Comparison of ENCODE assay signal across 8 cellular contexts in genomic region chr10:128035557-128035973, GRCh38.
DNase-seq lines count a peak whose midpoint lies in the region; ATAC-seq and TF ChIP-seq lines count a peak whose summit lies in the region.

No MANE protein-coding gene starts in this region.

- BruUV-seq in PC-3 (replicated peaks; lab: Mats Ljungman, UMichigan) = no TSS peak

- H3K36me3 ChIP-seq in H7 (replicated peaks; ENCODE audit: control insufficient read depth, insufficient read depth, low read length) (no peaks in the 10 kb centered on the region), PC-3 (ENCODE audit: low read depth, low read length) (no peaks in the 10 kb centered on the region; the same call in 1 of the 2 replicates), heart right ventricle (no peaks in the 10 kb centered on the region)

- no peaks in the 10 kb centered on the region for H3K79me2 ChIP-seq in PC-3 (ENCODE audit: low read length)

- no peaks in the 10 kb centered on the region for H4K20me1 ChIP-seq in PC-3 (ENCODE audit: low read length)

- POLR2A ChIA-PET in PC-3 (lab: Charles Lee; ENCODE audit: unreplicated experiment) = no interaction called here

- H2AFZ ChIP-seq in PC-3 (ENCODE audit: low read length) = no peak overlapping the region

- H3K4me1 ChIP-seq in PC-3 (ENCODE audit: insufficient read depth, low read length) (peaks cover 3% of the 10 kb centered on the region; the same call in 1 of the 2 replicates), heart right ventricle (peaks cover 0 to 26% (median 8%) of the 10 kb centered on the region in 9 donors)

- TF ChIP-seq CTCF in PC-3 (conservative IDR thresholded peaks at IDR 0.05; ENCODE audit: low read depth, low read length) (peak; percentile 74), heart right ventricle (IDR thresholded peaks at IDR 0.05) (peak; percentile 42 to 88 (median 76))

- peak; percentile 60 for ATAC-seq in PC-3
- peak in 6 of 8 donors; percentile 44 to 80 (median 62) for ATAC-seq in heart right ventricle

- CTCF ChIA-PET in PC-3 (lab: Charles Lee) = interaction anchor here (0.6 to 1.1 kb wide), 3 partner anchors 12 to 129 kb away, joined by 3 to 15 read pairs (median 4); partner anchors contain the start of gene PTPRE

- no peaks in the 10 kb centered on the region for H3K9me2 ChIP-seq in PC-3 (replicated peaks; ENCODE audit: low read length)

- no peaks in the 10 kb centered on the region for H3F3A ChIP-seq in PC-3 (ENCODE audit: low read length, unreplicated experiment)

- in situ Hi-C loops in G401 (cut with HindIII; ENCODE audit: low sequenced_read_pairs) = no loop called here

- H3K9me3 ChIP-seq in PC-3 (ENCODE audit: low read length) (no peaks in the 10 kb centered on the region), heart right ventricle (no peaks in the 10 kb centered on the region)

- no peak overlapping the region for H3K27ac ChIP-seq in PC-3 (ENCODE audit: low read length)
- no peak overlapping the region for H3K27ac ChIP-seq in heart right ventricle

- no peak overlapping the region for H3K4me2 ChIP-seq in PC-3 (ENCODE audit: low read length)

- intact Hi-C loops in PC-3 (cut with micrococcal nuclease) = loop anchor here (1.0 kb wide), 1 partner anchor 34 kb away; no protein-coding TSS in a partner anchor
- intact Hi-C loops in heart right ventricle (cut with DNase I) = loop anchor here in 3 of 10 donors (1.0 to 2.0 kb wide), 3 partner anchors 33 to 34 kb away; no protein-coding TSS in a partner anchor

- H3K4me3 ChIP-seq in H7 (ENCODE audit: insufficient read depth, low read depth, low read length) = no peak overlapping the region
- H3K4me3 ChIP-seq in PC-3 (ENCODE audit: low read length) = no peak overlapping the region
- H3K4me3 ChIP-seq in heart right ventricle = no peak overlapping the region

- H3K27me3 ChIP-seq in H7 (ENCODE audit: control insufficient read depth, insufficient read depth, low read length) (no peaks in the 10 kb centered on the region), PC-3 (ENCODE audit: low read length) (no peaks in the 10 kb centered on the region), heart right ventricle (no peaks in the 10 kb centered on the region)

- WGBS in heart right ventricle, 2 donors = 70 to 72% methylated on average over 5 of the region's 5 CpGs

- peak; percentile 0 for DNase-seq in COLO668 (lab: John Stamatoyannopoulos, UW; ENCODE audit: unreplicated experiment)
- DNase-seq in H7 = peak; percentile 90
- DNase-seq in PC-3 = peak; percentile 49
- DNase-seq in activated gamma-delta T cell treated with anti-CD3 and anti-CD28 coated beads, Interleukin-2, amount 50 U/mL, for 16 hours (ENCODE audit: low read depth) = peak; percentile 52
- peak; percentile 53 to 54 for DNase-seq in heart right ventricle
- DNase-seq in stimulated activated CD4-positive, alpha-beta T cell treated with anti-CD3 and anti-CD28 coated beads, Interleukin-12 subunit alpha, Interleukin-12 subunit beta, amount 100 ng/mL, for 4 hours = peak; percentile 65
- DNase-seq in G401 (ENCODE audit: low spot score) = no peak
- no peak for DNase-seq in middle frontal gyrus (ENCODE audit: extremely low spot score, low spot score)

- no peak overlapping the region for H3K9ac ChIP-seq in PC-3 (ENCODE audit: low read length)

Comparison
In these comparisons a context has a peak if more than half of its experiments do, and no peak if none do; other contexts are left out.
1. DNase-seq: peak in COLO668 (single experiment), H7 (single experiment), PC-3 (single experiment), activated gamma-delta T cell treated with anti-CD3 and anti-CD28 coated beads, Interleukin-2, amount 50 U/mL, for 16 hours (single experiment), heart right ventricle (2 of 2) and stimulated activated CD4-positive, alpha-beta T cell treated with anti-CD3 and anti-CD28 coated beads, Interleukin-12 subunit alpha, Interleukin-12 subunit beta, amount 100 ng/mL, for 4 hours (single experiment); none in G401 (single experiment) and middle frontal gyrus (single experiment).